Comparison of ENCODE assay signal across 22 cellular contexts in genomic region chrX:112380541-112381278, GRCh38.
"Had no signal": no experiment of that assay in that cellular context is flagged by ENCODE, and none has a peak within 500 bp of the region (broad histone marks: within the 10 kb centered on the region; RNA-seq: fewer than 3 reads in every experiment).

No MANE protein-coding gene starts in this region.

- FAIRE-seq: colon had no signal

- H3K9me3 ChIP-seq: esophagus squamous epithelium, gastroesophageal sphincter, neutrophil, psoas muscle, spleen, thoracic aorta, transverse colon had no signal

- H3K4me3 ChIP-seq: esophagus squamous epithelium, gastroesophageal sphincter, psoas muscle, spleen, thoracic aorta, transverse colon had no signal

- DNase-seq: effector memory CD8-positive, alpha-beta T cell; esophagus squamous epithelium; foreskin fibroblast; glutamatergic neuron; kidney glomerular epithelial cell; mammary epithelial cell; naive thymus-derived CD4-positive, alpha-beta T cell; psoas muscle; retina; spleen; stimulated activated CD4-positive, alpha-beta T cell treated with anti-CD3 and anti-CD28 coated beads, Interleukin-15, amount 100 ng/mL, for 24 hours; stimulated activated CD4-positive, alpha-beta T cell treated with anti-CD3 and anti-CD28 coated beads, Interleukin-1b, Interleukin-23, amount 100 ng/mL, for 48 hours; stimulated activated CD4-positive, alpha-beta T cell treated with anti-CD3 and anti-CD28 coated beads, Interleukin-4, amount 100 ng/mL, for 4 hours; stimulated activated naive B cell treated with anti-CD40 and anti-IgM and Interleukin-4, amounts not matched to agents 10 μg/mL and 1 μg/mL and 100 μg/mL, for 72 hours; stimulated activated naive CD8-positive, alpha-beta T cell treated with anti-CD3 and anti-CD28 coated beads, Interleukin-15, amount 100 ng/mL, for 72 hours; transverse colon had no signal

- H3K36me3 ChIP-seq: esophagus squamous epithelium, gastroesophageal sphincter, neutrophil, spleen, thoracic aorta, transverse colon had no signal

- H3K27me3 ChIP-seq: gastroesophageal sphincter, neutrophil, spleen, transverse colon had no signal

- H3K27ac ChIP-seq: esophagus squamous epithelium, gastroesophageal sphincter, neutrophil, psoas muscle, spleen, thoracic aorta, transverse colon had no signal

- H3K4me1 ChIP-seq: esophagus squamous epithelium, gastroesophageal sphincter, psoas muscle, spleen, transverse colon had no signal

- ATAC-seq: effector memory CD8-positive, alpha-beta T cell; gastroesophageal sphincter; left lobe of liver; naive thymus-derived CD4-positive, alpha-beta T cell; psoas muscle; sciatic nerve; stimulated activated naive B cell treated with anti-CD40 and anti-IgM and Interleukin-4, amounts not matched to agents 10 μg/mL and 1 μg/mL and 100 μg/mL, for 72 hours; stimulated activated naive CD8-positive, alpha-beta T cell treated with anti-CD3 and anti-CD28 coated beads, Interleukin-15, amount 100 ng/mL, for 72 hours had no signal
